15 cellular contexts compared by ENCODE assay signal in genomic region chr10:79449181-79450146, GRCh38. TPM values are rescaled to one million over a fixed set of nuclear protein-coding genes. Genes with fewer than 3 reads are reported as not detected.
DNase-seq lines count a peak whose midpoint lies in the region; ATAC-seq and TF ChIP-seq lines count a peak whose summit lies in the region.
"Had no signal": no experiment of that assay in that cellular context is flagged by ENCODE, and none has a peak within 500 bp of the region (broad histone marks: within the 10 kb centered on the region; RNA-seq: fewer than 3 reads in every experiment).

No MANE protein-coding gene starts in this region.

- H3K9me3 ChIP-seq in CD4-positive, alpha-beta T cell (ENCODE audit: control insufficient read depth, low read length), result no peaks in the 10 kb centered on the region
- H3K9me3 ChIP-seq in endodermal cell (ENCODE audit: control insufficient read depth, low read length) (no peaks in the 10 kb centered on the region), parathyroid adenoma (ENCODE audit: control insufficient read depth, low read length) (no peaks in the 10 kb centered on the region)
- H3K9me3 ChIP-seq: heart right ventricle had no signal

- POLR2A ChIA-PET in CD4-positive, alpha-beta T cell (lab: Charles Lee), result no interaction called here

- H3K36me3 ChIP-seq in endodermal cell (ENCODE audit: control insufficient read depth, insufficient read depth, low read length) (no peaks in the 10 kb centered on the region), parathyroid adenoma (ENCODE audit: control insufficient read depth, insufficient read depth, low read length) (no peaks in the 10 kb centered on the region)
- H3K36me3 ChIP-seq: heart right ventricle had no signal

- H3K9ac ChIP-seq in endodermal cell (ENCODE audit: extremely low read depth, low read length, poor library complexity, severe bottlenecking) (no peak overlapping the region), parathyroid adenoma (no peak overlapping the region)

- H3K27ac Mint-ChIP-seq in CD4-positive, alpha-beta T cell, result peak overlapping the region; percentile 12
- no peak overlapping the region for H3K27ac Mint-ChIP-seq in endodermal cell
- H3K27ac Mint-ChIP-seq in T-helper 2 cell treated with Interferon-gamma antibody and Interleukin-4, amounts not matched to agents 5 μg/mL and 100 μg/mL, for 36 hours, result no peak overlapping the region
- H3K27ac Mint-ChIP-seq: activated CD4-positive, alpha-beta T cell treated with anti-CD3 and anti-CD28 coated beads for 36 hours; activated naive CD4-positive, alpha-beta T cell treated with anti-CD3 and anti-CD28 coated beads, Interleukin-2, amount 10 ng/mL, durations not matched to agents 7 days and 5 days had no signal

- H3K4me1 Mint-ChIP-seq in CD4-positive, alpha-beta T cell (ENCODE audit: low read depth), result peaks cover 16% of the 10 kb centered on the region
- H3K4me1 Mint-ChIP-seq in endodermal cell, result peaks cover 51% of the 10 kb centered on the region
- H3K4me1 Mint-ChIP-seq in T-helper 2 cell treated with Interferon-gamma antibody and Interleukin-4, amounts not matched to agents 5 μg/mL and 100 μg/mL, for 36 hours (ENCODE audit: low read depth), result peaks cover 8% of the 10 kb centered on the region

- CTCF ChIA-PET in CD4-positive, alpha-beta T cell (lab: Charles Lee), result no interaction called here

- no peak overlapping the region for H3K4me2 ChIP-seq in parathyroid adenoma (ENCODE audit: low read length)

- H3K4me3 ChIP-seq in endodermal cell (ENCODE audit: low read length), result no peak overlapping the region
- no peak overlapping the region for H3K4me3 ChIP-seq in parathyroid adenoma (ENCODE audit: low read depth, low read length)
- H3K4me3 ChIP-seq: dorsolateral prefrontal cortex, heart right ventricle had no signal

- no peaks in the 10 kb centered on the region for H3K27me3 Mint-ChIP-seq in CD4-positive, alpha-beta T cell
- peaks cover 26% of the 10 kb centered on the region for H3K27me3 Mint-ChIP-seq in endodermal cell (ENCODE audit: insufficient read depth)
- H3K27me3 Mint-ChIP-seq in T-helper 2 cell treated with Interferon-gamma antibody and Interleukin-4, amounts not matched to agents 5 μg/mL and 100 μg/mL, for 36 hours (ENCODE audit: low read depth), result peaks cover 60% of the 10 kb centered on the region

- H2AFZ ChIP-seq in parathyroid adenoma, result peak overlapping the region; percentile 56

- 78 to 86% methylated on average over 1 to 5 of the region's 5 CpGs for WGBS in endodermal cell (ENCODE audit: insufficient coverage in 1 of 2, insufficient read length in 1 of 2), 2 experiments

- H3K4me3 Mint-ChIP-seq in CD4-positive, alpha-beta T cell, result no peak overlapping the region
- H3K4me3 Mint-ChIP-seq in endodermal cell, result no peak overlapping the region
- no peak overlapping the region for H3K4me3 Mint-ChIP-seq in T-helper 2 cell treated with Interferon-gamma antibody and Interleukin-4, amounts not matched to agents 5 μg/mL and 100 μg/mL, for 36 hours
- H3K4me3 Mint-ChIP-seq: activated CD4-positive, alpha-beta T cell treated with anti-CD3 and anti-CD28 coated beads for 36 hours; activated naive CD4-positive, alpha-beta T cell treated with anti-CD3 and anti-CD28 coated beads, Interleukin-2, amount 10 ng/mL, durations not matched to agents 7 days and 5 days had no signal

- H3K9me3 Mint-ChIP-seq in CD4-positive, alpha-beta T cell, result no peaks in the 10 kb centered on the region
- H3K9me3 Mint-ChIP-seq in endodermal cell, result no peaks in the 10 kb centered on the region
- no peaks in the 10 kb centered on the region for H3K9me3 Mint-ChIP-seq in T-helper 2 cell treated with Interferon-gamma antibody and Interleukin-4, amounts not matched to agents 5 μg/mL and 100 μg/mL, for 36 hours
- H3K9me3 Mint-ChIP-seq: activated naive CD4-positive, alpha-beta T cell treated with anti-CD3 and anti-CD28 coated beads, Interleukin-2, amount 10 ng/mL, durations not matched to agents 7 days and 5 days had no signal

- H3K4me1 ChIP-seq in endodermal cell (ENCODE audit: control insufficient read depth, insufficient read depth, low read length), result peaks cover 21% of the 10 kb centered on the region
- H3K4me1 ChIP-seq in parathyroid adenoma, result peaks cover 14% of the 10 kb centered on the region

- DNase-seq in CD4-positive, alpha-beta T cell, result peak in 1 of 10 experiments; percentile 27
- DNase-seq in NCI-H510A (lab: John Stamatoyannopoulos, UW) (peak; percentile 19), endodermal cell (peak; percentile 40), hypothalamus (lab: John Stamatoyannopoulos, UW) (no peak), OCI-M1 (lab: John Stamatoyannopoulos, UW) (no peak), SK-N-DZ (ENCODE audit: low spot score) (no peak)
- DNase-seq in T-helper 2 cell treated with Interferon-gamma antibody and Interleukin-4, amounts not matched to agents 5 μg/mL and 100 μg/mL, for 36 hours (ENCODE audit: low spot score), result no peak
- DNase-seq: activated CD4-positive, alpha-beta T cell treated with anti-CD3 and anti-CD28 coated beads for 36 hours; activated naive CD4-positive, alpha-beta T cell treated with anti-CD3 and anti-CD28 coated beads, Interleukin-2, amount 10 ng/mL, durations not matched to agents 7 days and 5 days; activated T-cell treated with anti-CD3 and anti-CD28 coated beads for 4 hours; dorsolateral prefrontal cortex; heart right ventricle; NCI-H1930; SHP77 had no signal

- H3K27ac ChIP-seq in CD4-positive, alpha-beta T cell (ENCODE audit: low read depth, low read length), result no peak overlapping the region
- no peak overlapping the region for H3K27ac ChIP-seq in endodermal cell (ENCODE audit: low read depth, low read length)
- peak overlapping the region; percentile 48 for H3K27ac ChIP-seq in parathyroid adenoma
- H3K27ac ChIP-seq: heart right ventricle had no signal

- no peak for TF ChIP-seq CTCF in CD4-positive, alpha-beta T cell (IDR thresholded peaks at IDR 0.05)
- no peak for TF ChIP-seq CTCF in endodermal cell (conservative IDR thresholded peaks at IDR 0.05)
- no peak for TF ChIP-seq CTCF in parathyroid adenoma (IDR thresholded peaks at IDR 0.05)

- H3K79me2 ChIP-seq in parathyroid adenoma, result no peaks in the 10 kb centered on the region

- H3K27me3 ChIP-seq in CD4-positive, alpha-beta T cell (ENCODE audit: control insufficient read depth, insufficient read depth, low read length), result no peaks in the 10 kb centered on the region
- peaks cover 7% of the 10 kb centered on the region for H3K27me3 ChIP-seq in endodermal cell (ENCODE audit: control insufficient read depth, insufficient read depth, low read length, poor library complexity, severe bottlenecking)
- no peaks in the 10 kb centered on the region for H3K27me3 ChIP-seq in parathyroid adenoma (ENCODE audit: control insufficient read depth, insufficient read depth, low read length)
- H3K27me3 ChIP-seq: heart right ventricle had no signal

- peaks cover 5% of the 10 kb centered on the region for H3K36me3 Mint-ChIP-seq in CD4-positive, alpha-beta T cell (ENCODE audit: low read depth)
- H3K36me3 Mint-ChIP-seq in endodermal cell (ENCODE audit: low read depth), result no peaks in the 10 kb centered on the region
- no peaks in the 10 kb centered on the region for H3K36me3 Mint-ChIP-seq in T-helper 2 cell treated with Interferon-gamma antibody and Interleukin-4, amounts not matched to agents 5 μg/mL and 100 μg/mL, for 36 hours (ENCODE audit: low read depth)
- H3K36me3 Mint-ChIP-seq: activated naive CD4-positive, alpha-beta T cell treated with anti-CD3 and anti-CD28 coated beads, Interleukin-2, amount 10 ng/mL, durations not matched to agents 7 days and 5 days had no signal

- no peak for ATAC-seq in CD4-positive, alpha-beta T cell (ENCODE audit: poor library complexity)
- ATAC-seq: activated CD4-positive, alpha-beta T cell treated with anti-CD3 and anti-CD28 coated beads for 36 hours; heart right ventricle had no signal

- intact Hi-C loops in CD4-positive, alpha-beta T cell (cut with DNase I, micrococcal nuclease), result loop anchor here (5.0 to 10.0 kb wide), 5 partner anchors 385 to 1417 kb away; partner anchors contain the start of genes RPS24 (in 2 of the 2), ANXA11 (in 1 of the 2) and ZMIZ1 (in 1 of the 2)

RNA-seq across cellular contexts. Expression of gene ZCCHC24, which starts 4.0 kb away (rescaled TPM):
- total RNA-seq in CD4-positive, alpha-beta T cell, result under 1 TPM; 0.67 to 0.85 TPM
- total RNA-seq in endodermal cell, result 10 to 100 TPM in 1 of 2 donors, 1 to 10 TPM in 1; 7.6 to 10.7 TPM
- polyA plus RNA-seq in endodermal cell (2013, experiment 1 of 2), result 11.2 TPM
- polyA plus RNA-seq in endodermal cell (2013, experiment 2 of 2), result 11.5 TPM
- 1.1 and 2.0 TPM in 2 replicates for polyA plus RNA-seq in SK-N-DZ (2014; cell fraction: cytosol; rRNA removed)
- 0.60 and 0.84 TPM in 2 replicates for polyA plus RNA-seq in SK-N-DZ (2014; cell fraction: nucleus; rRNA removed)

Comparison
In these comparisons a context has a peak if more than half of its experiments do, and no peak if none do; other contexts are left out.
1. DNase-seq: peak in NCI-H510A (single experiment) and endodermal cell (single experiment); none in hypothalamus (0 of 51), OCI-M1 (single experiment), T-helper 2 cell treated with Interferon-gamma antibody and Interleukin-4, amounts not matched to agents 5 μg/mL and 100 μg/mL, for 36 hours (single experiment) and SK-N-DZ (single experiment).
2. RNA of gene ZCCHC24, which starts 4.0 kb away (total RNA-seq): 7.6 to 10.7 TPM in endodermal cell; 0.67 to 0.85 TPM in CD4-positive, alpha-beta T cell; every median in the first group is over 4 times any median in the second.